Comparison of ENCODE assay signal across 1 cellular context in the genomic region with DNA sequence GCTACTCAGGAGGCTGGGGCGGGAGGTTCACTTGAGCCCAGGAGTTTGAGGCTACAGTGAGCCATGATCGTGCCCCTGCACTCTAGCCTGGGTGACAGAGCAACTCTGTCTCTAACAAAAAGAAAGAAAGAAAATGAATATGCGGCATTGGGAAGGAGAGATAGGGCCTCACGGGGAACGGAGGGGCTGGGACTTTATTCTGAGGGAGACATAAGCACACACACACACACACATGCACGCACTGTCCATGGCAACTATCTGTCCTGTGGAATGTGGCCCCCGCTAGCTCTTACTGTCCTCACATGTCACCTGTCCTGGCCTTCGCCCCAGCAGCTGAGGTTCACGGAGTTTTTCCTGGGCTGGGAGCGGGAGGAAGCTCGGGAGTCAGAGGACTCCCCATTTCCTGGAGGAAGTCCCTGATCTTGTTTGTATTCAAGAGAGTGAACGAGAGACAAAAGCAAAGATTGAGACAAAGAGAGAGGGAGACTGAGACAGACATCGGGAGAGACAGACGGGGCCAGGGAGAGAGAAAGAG.
TF ChIP-seq lines count a peak whose summit lies in the region.

No MANE protein-coding gene starts in this region.

TF ChIP-seq in HepG2, 621 proteins besides CTCF, POLR2A, EP300 and RAD21 (continued from another document and continues in another):
- TF ChIP-seq, protein P1, sequence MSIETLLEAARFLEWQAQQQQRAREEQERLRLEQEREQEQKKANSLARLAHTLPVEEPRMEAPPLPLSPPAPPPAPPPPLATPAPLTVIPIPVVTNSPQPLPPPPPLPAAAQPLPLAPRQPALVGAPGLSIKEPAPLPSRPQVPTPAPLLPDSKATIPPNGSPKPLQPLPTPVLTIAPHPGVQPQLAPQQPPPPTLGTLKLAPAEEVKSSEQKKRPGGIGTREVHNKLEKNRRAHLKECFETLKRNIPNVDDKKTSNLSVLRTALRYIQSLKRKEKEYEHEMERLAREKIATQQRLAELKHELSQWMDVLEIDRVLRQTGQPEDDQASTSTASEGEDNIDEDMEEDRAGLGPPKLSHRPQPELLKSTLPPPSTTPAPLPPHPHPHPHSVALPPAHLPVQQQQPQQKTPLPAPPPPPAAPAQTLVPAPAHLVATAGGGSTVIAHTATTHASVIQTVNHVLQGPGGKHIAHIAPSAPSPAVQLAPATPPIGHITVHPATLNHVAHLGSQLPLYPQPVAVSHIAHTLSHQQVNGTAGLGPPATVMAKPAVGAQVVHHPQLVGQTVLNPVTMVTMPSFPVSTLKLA (IDR thresholded peaks at IDR 0.05): peak; percentile 10
- no peak for TF ChIP-seq REL (CRISPR knock-in tag; conservative IDR thresholded peaks at IDR 0.05)
- TF ChIP-seq ZNF230 (CRISPR knock-in tag; IDR thresholded peaks at IDR 0.05): no peak
- TF ChIP-seq MTA1 (CRISPR knock-in tag; IDR thresholded peaks at IDR 0.05; ENCODE audit: borderline replicate concordance): 0 out of 2 replicates have a peak, but pooled peaks have one; percentile 18
- TF ChIP-seq, protein P2, sequence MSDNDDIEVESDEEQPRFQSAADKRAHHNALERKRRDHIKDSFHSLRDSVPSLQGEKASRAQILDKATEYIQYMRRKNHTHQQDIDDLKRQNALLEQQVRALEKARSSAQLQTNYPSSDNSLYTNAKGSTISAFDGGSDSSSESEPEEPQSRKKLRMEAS (IDR thresholded peaks at IDR 0.05): peak; percentile 61
- 0 out of 2 replicates have a peak, but pooled peaks have one; percentile 30 for TF ChIP-seq ZNF761 (CRISPR knock-in tag; conservative IDR thresholded peaks at IDR 0.05)
- TF ChIP-seq RNF2 (conservative IDR thresholded peaks at IDR 0.05; ENCODE audit: low read depth): no peak
- TF ChIP-seq, protein P3, sequence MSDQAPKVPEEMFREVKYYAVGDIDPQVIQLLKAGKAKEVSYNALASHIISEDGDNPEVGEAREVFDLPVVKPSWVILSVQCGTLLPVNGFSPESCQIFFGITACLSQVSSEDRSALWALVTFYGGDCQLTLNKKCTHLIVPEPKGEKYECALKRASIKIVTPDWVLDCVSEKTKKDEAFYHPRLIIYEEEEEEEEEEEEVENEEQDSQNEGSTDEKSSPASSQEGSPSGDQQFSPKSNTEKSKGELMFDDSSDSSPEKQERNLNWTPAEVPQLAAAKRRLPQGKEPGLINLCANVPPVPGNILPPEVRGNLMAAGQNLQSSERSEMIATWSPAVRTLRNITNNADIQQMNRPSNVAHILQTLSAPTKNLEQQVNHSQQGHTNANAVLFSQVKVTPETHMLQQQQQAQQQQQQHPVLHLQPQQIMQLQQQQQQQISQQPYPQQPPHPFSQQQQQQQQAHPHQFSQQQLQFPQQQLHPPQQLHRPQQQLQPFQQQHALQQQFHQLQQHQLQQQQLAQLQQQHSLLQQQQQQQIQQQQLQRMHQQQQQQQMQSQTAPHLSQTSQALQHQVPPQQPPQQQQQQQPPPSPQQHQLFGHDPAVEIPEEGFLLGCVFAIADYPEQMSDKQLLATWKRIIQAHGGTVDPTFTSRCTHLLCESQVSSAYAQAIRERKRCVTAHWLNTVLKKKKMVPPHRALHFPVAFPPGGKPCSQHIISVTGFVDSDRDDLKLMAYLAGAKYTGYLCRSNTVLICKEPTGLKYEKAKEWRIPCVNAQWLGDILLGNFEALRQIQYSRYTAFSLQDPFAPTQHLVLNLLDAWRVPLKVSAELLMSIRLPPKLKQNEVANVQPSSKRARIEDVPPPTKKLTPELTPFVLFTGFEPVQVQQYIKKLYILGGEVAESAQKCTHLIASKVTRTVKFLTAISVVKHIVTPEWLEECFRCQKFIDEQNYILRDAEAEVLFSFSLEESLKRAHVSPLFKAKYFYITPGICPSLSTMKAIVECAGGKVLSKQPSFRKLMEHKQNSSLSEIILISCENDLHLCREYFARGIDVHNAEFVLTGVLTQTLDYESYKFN (CRISPR knock-in tag; conservative IDR thresholded peaks at IDR 0.05): peak; percentile 41; the same call in 1 of the 2 replicates
- TF ChIP-seq ZBTB38 (CRISPR knock-in tag; IDR thresholded peaks at IDR 0.05): peak; percentile 72
- TF ChIP-seq ZFP37 (CRISPR knock-in tag; IDR thresholded peaks at IDR 0.05; ENCODE audit: borderline replicate concordance): peak; percentile 16; the same call in 1 of the 2 replicates
- no peak for TF ChIP-seq ZNF567 (CRISPR knock-in tag; IDR thresholded peaks at IDR 0.05; ENCODE audit: borderline replicate concordance)
- TF ChIP-seq, protein P4, sequence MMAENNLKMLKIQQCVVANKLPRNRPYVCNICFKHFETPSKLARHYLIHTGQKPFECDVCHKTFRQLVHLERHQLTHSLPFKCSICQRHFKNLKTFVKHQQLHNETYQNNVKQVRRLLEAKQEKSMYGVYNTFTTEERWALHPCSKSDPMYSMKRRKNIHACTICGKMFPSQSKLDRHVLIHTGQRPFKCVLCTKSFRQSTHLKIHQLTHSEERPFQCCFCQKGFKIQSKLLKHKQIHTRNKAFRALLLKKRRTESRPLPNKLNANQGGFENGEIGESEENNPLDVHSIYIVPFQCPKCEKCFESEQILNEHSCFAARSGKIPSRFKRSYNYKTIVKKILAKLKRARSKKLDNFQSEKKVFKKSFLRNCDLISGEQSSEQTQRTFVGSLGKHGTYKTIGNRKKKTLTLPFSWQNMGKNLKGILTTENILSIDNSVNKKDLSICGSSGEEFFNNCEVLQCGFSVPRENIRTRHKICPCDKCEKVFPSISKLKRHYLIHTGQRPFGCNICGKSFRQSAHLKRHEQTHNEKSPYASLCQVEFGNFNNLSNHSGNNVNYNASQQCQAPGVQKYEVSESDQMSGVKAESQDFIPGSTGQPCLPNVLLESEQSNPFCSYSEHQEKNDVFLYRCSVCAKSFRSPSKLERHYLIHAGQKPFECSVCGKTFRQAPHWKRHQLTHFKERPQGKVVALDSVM (CRISPR knock-in tag; IDR thresholded peaks at IDR 0.05): peak; percentile 97
- peak; percentile 22; the same call in 1 of the 2 replicates for TF ChIP-seq NR2F6 (IDR thresholded peaks at IDR 0.05)
- peak; percentile 44; the same call in 1 of the 2 replicates for TF ChIP-seq NR2F6 (CRISPR knock-in tag; IDR thresholded peaks at IDR 0.05)
- peak; percentile 43; the same call in 1 of the 2 replicates for TF ChIP-seq SOX5 (CRISPR knock-in tag; IDR thresholded peaks at IDR 0.05; ENCODE audit: borderline replicate concordance)
- TF ChIP-seq MEIS2 (CRISPR knock-in tag; IDR thresholded peaks at IDR 0.05): 0 out of 2 replicates have a peak, but pooled peaks have one; percentile 48
- peak; percentile 57; the same call in 1 of the 2 replicates for TF ChIP-seq ZSCAN31 (CRISPR knock-in tag; IDR thresholded peaks at IDR 0.05; ENCODE audit: low read depth)
- TF ChIP-seq SKI (IDR thresholded peaks at IDR 0.05; ENCODE audit: partially characterized antibody): peak; percentile 47
- TF ChIP-seq, protein P5, sequence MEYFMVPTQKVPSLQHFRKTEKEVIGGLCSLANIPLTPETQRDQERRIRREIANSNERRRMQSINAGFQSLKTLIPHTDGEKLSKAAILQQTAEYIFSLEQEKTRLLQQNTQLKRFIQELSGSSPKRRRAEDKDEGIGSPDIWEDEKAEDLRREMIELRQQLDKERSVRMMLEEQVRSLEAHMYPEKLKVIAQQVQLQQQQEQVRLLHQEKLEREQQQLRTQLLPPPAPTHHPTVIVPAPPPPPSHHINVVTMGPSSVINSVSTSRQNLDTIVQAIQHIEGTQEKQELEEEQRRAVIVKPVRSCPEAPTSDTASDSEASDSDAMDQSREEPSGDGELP (IDR thresholded peaks at IDR 0.05; ENCODE audit: borderline replicate concordance, low read depth): peak; percentile 86; the same call in 1 of the 2 replicates
- TF ChIP-seq ZNF251 (CRISPR knock-in tag; IDR thresholded peaks at IDR 0.05): no peak
- TF ChIP-seq CEBPG (CRISPR knock-in tag; IDR thresholded peaks at IDR 0.05): 0 out of 2 replicates have a peak, but pooled peaks have one; percentile 5
- 0 out of 2 replicates have a peak, but pooled peaks have one; percentile 41 for TF ChIP-seq TGIF2 (CRISPR knock-in tag; IDR thresholded peaks at IDR 0.05)
- TF ChIP-seq ZNF136 (CRISPR knock-in tag; IDR thresholded peaks at IDR 0.05; ENCODE audit: low read depth): 0 out of 2 replicates have a peak, but pooled peaks have one; percentile 25
- TF ChIP-seq, protein P6, sequence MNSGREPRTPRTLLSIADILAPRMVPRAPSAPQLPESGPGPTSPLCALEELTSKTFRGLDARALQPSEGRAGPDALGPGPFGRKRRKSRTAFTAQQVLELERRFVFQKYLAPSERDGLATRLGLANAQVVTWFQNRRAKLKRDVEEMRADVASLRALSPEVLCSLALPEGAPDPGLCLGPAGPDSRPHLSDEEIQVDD (CRISPR knock-in tag; IDR thresholded peaks at IDR 0.05; ENCODE audit: borderline replicate concordance): no peak
- peak; percentile 21; the same call in 1 of the 2 replicates for TF ChIP-seq PHF8 (CRISPR knock-in tag; IDR thresholded peaks at IDR 0.05)
- TF ChIP-seq SP4 (CRISPR knock-in tag; IDR thresholded peaks at IDR 0.05): peak; percentile 22; the same call in 1 of the 2 replicates
- no peak for TF ChIP-seq ZFP82 (CRISPR knock-in tag; IDR thresholded peaks at IDR 0.05; ENCODE audit: borderline replicate concordance)
- peak; percentile 48; the same call in 1 of the 2 replicates for TF ChIP-seq DMAP1 (CRISPR knock-in tag; IDR thresholded peaks at IDR 0.05)
- TF ChIP-seq MYC (CRISPR knock-in tag; IDR thresholded peaks at IDR 0.05; ENCODE audit: borderline replicate concordance): peak; percentile 29; the same call in 1 of the 2 replicates
- TF ChIP-seq ZNF234 (CRISPR knock-in tag; conservative IDR thresholded peaks at IDR 0.05): no peak
- TF ChIP-seq, protein P7, sequence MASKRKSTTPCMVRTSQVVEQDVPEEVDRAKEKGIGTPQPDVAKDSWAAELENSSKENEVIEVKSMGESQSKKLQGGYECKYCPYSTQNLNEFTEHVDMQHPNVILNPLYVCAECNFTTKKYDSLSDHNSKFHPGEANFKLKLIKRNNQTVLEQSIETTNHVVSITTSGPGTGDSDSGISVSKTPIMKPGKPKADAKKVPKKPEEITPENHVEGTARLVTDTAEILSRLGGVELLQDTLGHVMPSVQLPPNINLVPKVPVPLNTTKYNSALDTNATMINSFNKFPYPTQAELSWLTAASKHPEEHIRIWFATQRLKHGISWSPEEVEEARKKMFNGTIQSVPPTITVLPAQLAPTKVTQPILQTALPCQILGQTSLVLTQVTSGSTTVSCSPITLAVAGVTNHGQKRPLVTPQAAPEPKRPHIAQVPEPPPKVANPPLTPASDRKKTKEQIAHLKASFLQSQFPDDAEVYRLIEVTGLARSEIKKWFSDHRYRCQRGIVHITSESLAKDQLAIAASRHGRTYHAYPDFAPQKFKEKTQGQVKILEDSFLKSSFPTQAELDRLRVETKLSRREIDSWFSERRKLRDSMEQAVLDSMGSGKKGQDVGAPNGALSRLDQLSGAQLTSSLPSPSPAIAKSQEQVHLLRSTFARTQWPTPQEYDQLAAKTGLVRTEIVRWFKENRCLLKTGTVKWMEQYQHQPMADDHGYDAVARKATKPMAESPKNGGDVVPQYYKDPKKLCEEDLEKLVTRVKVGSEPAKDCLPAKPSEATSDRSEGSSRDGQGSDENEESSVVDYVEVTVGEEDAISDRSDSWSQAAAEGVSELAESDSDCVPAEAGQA (IDR thresholded peaks at IDR 0.05; ENCODE audit: low read depth): no peak
- TF ChIP-seq, protein P7 (CRISPR knock-in tag; IDR thresholded peaks at IDR 0.05; ENCODE audit: borderline replicate concordance): no peak
- peak; percentile 85 for TF ChIP-seq ZNF263 (CRISPR knock-in tag; IDR thresholded peaks at IDR 0.05)
- no peak for TF ChIP-seq ZNF20 (CRISPR knock-in tag; IDR thresholded peaks at IDR 0.05)
- TF ChIP-seq TCF12 (IDR thresholded peaks at IDR 0.05): no peak
- no peak for TF ChIP-seq TCF12 (CRISPR knock-in tag; IDR thresholded peaks at IDR 0.05)
- peak; percentile 33; the same call in 1 of the 2 replicates for TF ChIP-seq ATF7-NPFF (CRISPR knock-in tag; IDR thresholded peaks at IDR 0.05; ENCODE audit: low read depth)
- TF ChIP-seq ZNF703 (CRISPR knock-in tag; IDR thresholded peaks at IDR 0.05; ENCODE audit: borderline replicate concordance): no peak
- TF ChIP-seq CREM (IDR thresholded peaks at IDR 0.05): peak; percentile 41; the same call in 1 of the 2 replicates
- TF ChIP-seq CREM (CRISPR knock-in tag; IDR thresholded peaks at IDR 0.05): no peak
- TF ChIP-seq YY1 (IDR thresholded peaks at IDR 0.05; ENCODE audit: insufficient read depth, insufficient replicate concordance, low read depth, low read length): no peak
- TF ChIP-seq, protein P8, sequence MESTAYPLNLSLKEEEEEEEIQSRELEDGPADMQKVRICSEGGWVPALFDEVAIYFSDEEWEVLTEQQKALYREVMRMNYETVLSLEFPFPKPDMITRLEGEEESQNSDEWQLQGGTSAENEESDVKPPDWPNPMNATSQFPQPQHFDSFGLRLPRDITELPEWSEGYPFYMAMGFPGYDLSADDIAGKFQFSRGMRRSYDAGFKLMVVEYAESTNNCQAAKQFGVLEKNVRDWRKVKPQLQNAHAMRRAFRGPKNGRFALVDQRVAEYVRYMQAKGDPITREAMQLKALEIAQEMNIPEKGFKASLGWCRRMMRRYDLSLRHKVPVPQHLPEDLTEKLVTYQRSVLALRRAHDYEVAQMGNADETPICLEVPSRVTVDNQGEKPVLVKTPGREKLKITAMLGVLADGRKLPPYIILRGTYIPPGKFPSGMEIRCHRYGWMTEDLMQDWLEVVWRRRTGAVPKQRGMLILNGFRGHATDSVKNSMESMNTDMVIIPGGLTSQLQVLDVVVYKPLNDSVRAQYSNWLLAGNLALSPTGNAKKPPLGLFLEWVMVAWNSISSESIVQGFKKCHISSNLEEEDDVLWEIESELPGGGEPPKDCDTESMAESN (CRISPR knock-in tag; conservative IDR thresholded peaks at IDR 0.05): 0 out of 2 replicates have a peak, but pooled peaks have one; percentile 47
- 0 out of 4 replicates have a peak, but pooled peaks of 1 of the 2 experiments have one; percentile 11 for TF ChIP-seq KLF16 (CRISPR knock-in tag; IDR thresholded peaks at IDR 0.05)
- TF ChIP-seq SOX13 (IDR thresholded peaks at IDR 0.05): no peak
- peak in 1 of 2 experiments; percentile 29; a peak in 1 of 4 replicates for TF ChIP-seq SOX13 (CRISPR knock-in tag; conservative IDR thresholded peaks at IDR 0.05 in 1 of 2, IDR thresholded peaks at IDR 0.05 in 1 of 2)
- peak; percentile 47 for TF ChIP-seq GATAD2A (CRISPR knock-in tag; IDR thresholded peaks at IDR 0.05)
- no peak for TF ChIP-seq MZF1 (CRISPR knock-in tag; IDR thresholded peaks at IDR 0.05; ENCODE audit: borderline replicate concordance)
- peak; percentile 76; the same call in 1 of the 2 replicates for TF ChIP-seq PITX1 (CRISPR knock-in tag; IDR thresholded peaks at IDR 0.05)
- TF ChIP-seq ATF7 (IDR thresholded peaks at IDR 0.05): no peak
- TF ChIP-seq ATF7 (CRISPR knock-in tag; IDR thresholded peaks at IDR 0.05): 0 out of 2 replicates have a peak, but pooled peaks have one; percentile 20
